Comparison of ENCODE assay signal across 9 cellular contexts in genomic region chr9:98860871-98861293, GRCh38. TPM values are rescaled to one million over a fixed set of nuclear protein-coding genes. Genes with fewer than 3 reads are reported as not detected.
A peak's percentile ranks its signal among the peaks of the same experiment; 100 is the strongest.
DNase-seq lines count a peak whose midpoint lies in the region; ATAC-seq and TF ChIP-seq lines count a peak whose summit lies in the region.
"Had no signal": no experiment of that assay in that cellular context is flagged by ENCODE, and none has a peak within 500 bp of the region (broad histone marks: within the 10 kb centered on the region; RNA-seq: fewer than 3 reads in every experiment).

No MANE protein-coding gene starts in this region.

- H2AFZ ChIP-seq in H9 (ENCODE audit: low read length) = no peak overlapping the region

- POLR2A ChIA-PET in activated CD4-positive, alpha-beta memory T cell treated with anti-CD3 and anti-CD28 coated beads for 36 hours (lab: Charles Lee) = no interaction called here

- no peak overlapping the region for H2BK15ac ChIP-seq in H9 (ENCODE audit: low read depth, low read length)

- no peaks in the 10 kb centered on the region; a peak in 1 of 4 replicates for H3K4me1 Mint-ChIP-seq in H9
- H3K4me1 Mint-ChIP-seq in effector memory CD8-positive, alpha-beta T cell (ENCODE audit: low read depth in 2 of 2) = no peaks in the 10 kb centered on the region
- H3K4me1 Mint-ChIP-seq in activated CD4-positive, alpha-beta memory T cell treated with anti-CD3 and anti-CD28 coated beads for 36 hours (ENCODE audit: low read depth) = no peaks in the 10 kb centered on the region
- no peaks in the 10 kb centered on the region for H3K4me1 Mint-ChIP-seq in activated CD8-positive, alpha-beta memory T cell treated with anti-CD3 and anti-CD28 coated beads, Interleukin-2, amount 10 ng/mL, durations not matched to agents 7 days and 5 days
- H3K4me1 Mint-ChIP-seq: IgD-negative memory B cell had no signal

- H2AK5ac ChIP-seq in H9 (ENCODE audit: insufficient read length, low read length) = no peak overlapping the region

- no peak overlapping the region for H3K14ac ChIP-seq in H9 (ENCODE audit: insufficient read depth, low read length)

- H3K36me3 Mint-ChIP-seq in H9 (ENCODE audit: insufficient read depth in 1 of 3, low read depth in 3 of 3) = no peaks in the 10 kb centered on the region
- no peaks in the 10 kb centered on the region for H3K36me3 Mint-ChIP-seq in effector memory CD8-positive, alpha-beta T cell (ENCODE audit: insufficient read depth)
- H3K36me3 Mint-ChIP-seq in activated CD4-positive, alpha-beta memory T cell treated with anti-CD3 and anti-CD28 coated beads for 36 hours = no peaks in the 10 kb centered on the region
- H3K36me3 Mint-ChIP-seq in activated CD8-positive, alpha-beta memory T cell treated with anti-CD3 and anti-CD28 coated beads, Interleukin-2, amount 10 ng/mL, durations not matched to agents 7 days and 5 days = no peaks in the 10 kb centered on the region

- H3K79me1 ChIP-seq in H9 (ENCODE audit: insufficient read depth, low read depth, low read length, poor library complexity, severe bottlenecking) = no peaks in the 10 kb centered on the region

- H4K8ac ChIP-seq in H9 (replicated peaks; ENCODE audit: insufficient read length, low read depth, low read length) = no peak overlapping the region

- H2BK120ac ChIP-seq in H9 (ENCODE audit: low read depth, low read length, poor library complexity, severe bottlenecking) = no peak overlapping the region

- H3K18ac ChIP-seq in H9 (ENCODE audit: insufficient read length, low read depth, low read length) = no peak overlapping the region

- no peak overlapping the region for H3K56ac ChIP-seq in H9 (ENCODE audit: insufficient read length, low read depth, low read length)

- H3K23ac ChIP-seq in H9 (ENCODE audit: insufficient read length, low read depth, low read length) = no peak overlapping the region

- H2BK5ac ChIP-seq in H9 (ENCODE audit: insufficient read length, low read length) = no peak overlapping the region

- H3K9me3 Mint-ChIP-seq in H9 = no peaks in the 10 kb centered on the region; a peak in 1 of 5 replicates
- H3K9me3 Mint-ChIP-seq in effector memory CD8-positive, alpha-beta T cell = peaks cover 0 to 1% of the 10 kb centered on the region in 2 donors
- H3K9me3 Mint-ChIP-seq in activated CD4-positive, alpha-beta memory T cell treated with anti-CD3 and anti-CD28 coated beads for 36 hours = peaks cover 7% of the 10 kb centered on the region
- no peaks in the 10 kb centered on the region for H3K9me3 Mint-ChIP-seq in activated CD8-positive, alpha-beta memory T cell treated with anti-CD3 and anti-CD28 coated beads, Interleukin-2, amount 10 ng/mL, durations not matched to agents 7 days and 5 days (ENCODE audit: low read depth)

- H3K4me3 Mint-ChIP-seq in H9 = no peak overlapping the region
- no peak overlapping the region for H3K4me3 Mint-ChIP-seq in effector memory CD8-positive, alpha-beta T cell
- no peak overlapping the region for H3K4me3 Mint-ChIP-seq in activated CD4-positive, alpha-beta memory T cell treated with anti-CD3 and anti-CD28 coated beads for 36 hours
- no peak overlapping the region for H3K4me3 Mint-ChIP-seq in activated CD8-positive, alpha-beta memory T cell treated with anti-CD3 and anti-CD28 coated beads, Interleukin-2, amount 10 ng/mL, durations not matched to agents 7 days and 5 days
- H3K4me3 Mint-ChIP-seq: IgD-negative memory B cell had no signal

- ATAC-seq in SK-N-SH treated with all-trans-retinoic acid at 6 μM for 48 hours = peak; percentile 97
- no peak for ATAC-seq in effector memory CD8-positive, alpha-beta T cell (replicated peaks)
- no peak for ATAC-seq in activated CD8-positive, alpha-beta memory T cell treated with anti-CD3 and anti-CD28 coated beads, Interleukin-2, amount 10 ng/mL, durations not matched to agents 7 days and 5 days

- no peak overlapping the region for H3K4ac ChIP-seq in H9 (ENCODE audit: low read depth, low read length)

- H3K9ac ChIP-seq in H9 (ENCODE audit: extremely low read depth, insufficient read length, low read length) = no peak overlapping the region

- WGBS in H9 (ENCODE audit: extremely low coverage, insufficient read length, low lambda C conversion rate) = no CpG with 5 or more reads among the region's 5 CpGs

- no peak overlapping the region for H4K5ac ChIP-seq in H9 (ENCODE audit: insufficient read length, low read depth, low read length)

- H4K91ac ChIP-seq in H9 (ENCODE audit: insufficient read length, low read depth, low read length) = no peak overlapping the region

- DNase-seq in H9 (no peak), globus pallidus (ENCODE audit: low spot score) (peak; percentile 77), posterior vena cava (ENCODE audit: low spot score) (peak; percentile 88), GF-D8 (lab: John Stamatoyannopoulos, UW) (no peak)
- DNase-seq in effector memory CD8-positive, alpha-beta T cell = no peak
- DNase-seq in activated CD4-positive, alpha-beta memory T cell treated with anti-CD3 and anti-CD28 coated beads for 36 hours = no peak
- DNase-seq in activated CD8-positive, alpha-beta memory T cell treated with anti-CD3 and anti-CD28 coated beads, Interleukin-2, amount 10 ng/mL, durations not matched to agents 7 days and 5 days = no peak

- H3K27me3 ChIP-seq in H9 (ENCODE audit: insufficient read depth, low read length) = no peaks in the 10 kb centered on the region

- H3K4me2 ChIP-seq in H9 (ENCODE audit: insufficient read depth, insufficient read length, low read length) = no peak overlapping the region

- peaks cover 5% of the 10 kb centered on the region for H3K9me3 ChIP-seq in H9 (ENCODE audit: control insufficient read depth, low read depth, low read length)

- peaks cover 9% of the 10 kb centered on the region for H3K27me3 Mint-ChIP-seq in H9 (ENCODE audit: low read depth)
- peaks cover 68 to 71% of the 10 kb centered on the region in 2 donors for H3K27me3 Mint-ChIP-seq in effector memory CD8-positive, alpha-beta T cell
- H3K27me3 Mint-ChIP-seq in activated CD4-positive, alpha-beta memory T cell treated with anti-CD3 and anti-CD28 coated beads for 36 hours = peaks cover 23% of the 10 kb centered on the region
- H3K27me3 Mint-ChIP-seq in activated CD8-positive, alpha-beta memory T cell treated with anti-CD3 and anti-CD28 coated beads, Interleukin-2, amount 10 ng/mL, durations not matched to agents 7 days and 5 days = peaks cover 43% of the 10 kb centered on the region

- H2BK20ac ChIP-seq in H9 (ENCODE audit: low read depth, low read length, poor library complexity, severe bottlenecking) = no peak overlapping the region

- no peaks in the 10 kb centered on the region for H3K23me2 ChIP-seq in H9 (ENCODE audit: insufficient read length, low read depth, low read length, poor library complexity, severe bottlenecking)

- intact Hi-C loops in posterior vena cava (cut with DNase I) = loop anchor here (5.0 to 10.0 kb wide), 4 partner anchors 111 to 276 kb away; no protein-coding TSS in a partner anchor
- intact Hi-C loops in activated CD4-positive, alpha-beta memory T cell treated with anti-CD3 and anti-CD28 coated beads for 36 hours (cut with micrococcal nuclease) = no loop called here

- H3K4me1 ChIP-seq in H9 (ENCODE audit: insufficient read depth, low read length) = no peaks in the 10 kb centered on the region

- TF ChIP-seq CTCF in H9 (conservative IDR thresholded peaks at IDR 0.05) = peak; percentile 41; the same call in 2 of the 3 replicates

- no peak overlapping the region for H3T11ph ChIP-seq in H9 (ENCODE audit: low read length)

- CTCF ChIA-PET in activated CD4-positive, alpha-beta memory T cell treated with anti-CD3 and anti-CD28 coated beads for 36 hours (lab: Charles Lee) = interaction anchor here (0.7 to 2.7 kb wide), 3 partner anchors 13 to 152 kb away, joined by 3 to 23 read pairs (median 4); no protein-coding TSS in a partner anchor
- CTCF ChIA-PET in activated CD8-positive, alpha-beta memory T cell treated with anti-CD3 and anti-CD28 coated beads, Interleukin-2, amount 10 ng/mL, durations not matched to agents 7 days and 5 days (lab: Charles Lee) = interaction anchor here (1.1 to 2.0 kb wide), 2 partner anchors 13 to 279 kb away, joined by 4 to 9 read pairs; no protein-coding TSS in a partner anchor

- no peak overlapping the region for H3K27ac ChIP-seq in H9 (ENCODE audit: insufficient read length, low read depth, low read length)

- no peak overlapping the region for H2BK12ac ChIP-seq in H9 (ENCODE audit: insufficient read length, low read depth, low read length)

- H3K27ac Mint-ChIP-seq in H9 = no peak overlapping the region; a peak in 1 of 7 replicates
- no peak overlapping the region for H3K27ac Mint-ChIP-seq in effector memory CD8-positive, alpha-beta T cell
- no peak overlapping the region for H3K27ac Mint-ChIP-seq in activated CD4-positive, alpha-beta memory T cell treated with anti-CD3 and anti-CD28 coated beads for 36 hours
- no peak overlapping the region for H3K27ac Mint-ChIP-seq in activated CD8-positive, alpha-beta memory T cell treated with anti-CD3 and anti-CD28 coated beads, Interleukin-2, amount 10 ng/mL, durations not matched to agents 7 days and 5 days
- H3K27ac Mint-ChIP-seq: IgD-negative memory B cell had no signal

- no peaks in the 10 kb centered on the region for H3K79me2 ChIP-seq in H9 (ENCODE audit: insufficient read depth, low read length)

- H4K20me1 ChIP-seq in H9 (ENCODE audit: control insufficient read depth, insufficient read depth, insufficient read length) = no peaks in the 10 kb centered on the region

TF ChIP-seq in SK-N-SH treated with all-trans-retinoic acid at 6 μM for 48 hours, 23 proteins besides CTCF, POLR2A, EP300 and RAD21 (continues in another document):
- no peak for TF ChIP-seq TCF4 (CRISPR knock-in tag; IDR thresholded peaks at IDR 0.05; ENCODE audit: borderline replicate concordance)

RNA-seq across cellular contexts. Expression of gene GALNT12, which starts 53.4 kb away (rescaled TPM):
- total RNA-seq in H9 (2021) (18.0 and 18.5 TPM in 2 replicates), posterior vena cava (10 to 100 TPM; 16.1 to 17.6 TPM)
- total RNA-seq in activated CD4-positive, alpha-beta memory T cell treated with anti-CD3 and anti-CD28 coated beads for 36 hours = 1 to 10 TPM; 6.3 to 7.9 TPM
- 1 to 10 TPM; 3.5 to 9.9 TPM for total RNA-seq in activated CD8-positive, alpha-beta memory T cell treated with anti-CD3 and anti-CD28 coated beads, Interleukin-2, amount 10 ng/mL, durations not matched to agents 7 days and 5 days

Comparison
In these comparisons a context has a peak if more than half of its experiments do, and no peak if none do; other contexts are left out.
1. DNase-seq: peak in globus pallidus (single experiment) and posterior vena cava (single experiment); none in H9 (single experiment), GF-D8 (single experiment), effector memory CD8-positive, alpha-beta T cell (0 of 3), activated CD4-positive, alpha-beta memory T cell treated with anti-CD3 and anti-CD28 coated beads for 36 hours (single experiment) and activated CD8-positive, alpha-beta memory T cell treated with anti-CD3 and anti-CD28 coated beads, Interleukin-2, amount 10 ng/mL, durations not matched to agents 7 days and 5 days (single experiment).